In the genomic region with DNA sequence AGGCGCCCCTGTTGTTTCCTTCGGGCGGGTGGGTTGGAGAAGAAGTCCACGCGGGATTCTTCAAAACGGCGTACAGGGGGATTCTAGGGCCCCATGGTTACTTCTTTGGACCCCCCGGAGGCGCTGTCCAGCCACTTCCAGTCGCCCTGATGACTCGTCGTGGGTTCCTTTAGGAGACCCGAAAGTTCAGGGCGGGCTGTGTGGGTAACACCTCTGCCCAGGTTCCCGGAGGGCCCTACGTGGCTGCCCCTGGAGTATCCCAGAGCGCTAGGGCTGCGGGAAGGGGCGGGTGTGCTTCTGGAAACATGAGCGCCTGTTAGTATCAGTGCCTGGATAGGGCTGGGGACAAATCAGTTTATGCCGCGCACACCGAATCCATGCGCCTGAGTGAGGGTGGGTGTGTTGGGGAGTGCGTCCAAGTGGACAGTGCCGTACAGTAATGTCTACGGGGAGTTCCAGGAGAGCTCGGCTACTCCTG, we compare ENCODE assay signal across 6 cellular contexts. TPM values are rescaled to one million over a fixed set of nuclear protein-coding genes. Genes with fewer than 3 reads are reported as not detected.
DNase-seq lines count a peak whose midpoint lies in the region; TF ChIP-seq lines count a peak whose summit lies in the region.

No MANE protein-coding gene starts in this region.

- peak overlapping the region; percentile 43 for H3K4me3 ChIP-seq in retinal pigment epithelial cell (ENCODE audit: low read length)

- no peak for TF ChIP-seq CTCF in retinal pigment epithelial cell (conservative IDR thresholded peaks at IDR 0.05; ENCODE audit: low read depth, low read length)

- DNase-seq in DMS79 (lab: John Stamatoyannopoulos, UW) (peak; percentile 48), NCI-H2171 treated with DMSO at 0.1 percent for 48 hours (lab: John Stamatoyannopoulos, UW) (peak; percentile 73), dermis blood vessel endothelial cell (peak; percentile 62), retinal pigment epithelial cell (ENCODE audit: low read depth) (no peak), ureter (ENCODE audit: low spot score) (no peak), islet precursor cell (no peak)

RNA-seq across cellular contexts. Expression of a gene that starts 0.6 kb away (rescaled TPM):
- 117 and 120 TPM in 2 replicates for total RNA-seq in dermis blood vessel endothelial cell
- total RNA-seq in ureter: 14.9 TPM

RNA-seq across cellular contexts. Expression of a gene that starts 12.5 kb away (rescaled TPM):
- total RNA-seq in dermis blood vessel endothelial cell: 43.5 and 77.1 TPM in 2 replicates
- 39.5 TPM for total RNA-seq in ureter

RNA-seq across cellular contexts. Expression of a gene that starts 24.3 kb away (rescaled TPM):
- 18.4 and 25.7 TPM in 2 replicates for total RNA-seq in dermis blood vessel endothelial cell
- 68.8 TPM for total RNA-seq in ureter

RNA-seq across cellular contexts. Expression of a gene that starts 29.2 kb away (rescaled TPM):
- 0.51 and 0.60 TPM in 2 replicates for total RNA-seq in dermis blood vessel endothelial cell
- total RNA-seq in ureter: 6.7 TPM

Comparison
In these comparisons a context has a peak if more than half of its experiments do, and no peak if none do; other contexts are left out.
1. DNase-seq: peak in DMS79 (single experiment), NCI-H2171 treated with DMSO at 0.1 percent for 48 hours (single experiment) and dermis blood vessel endothelial cell (single experiment); none in retinal pigment epithelial cell (single experiment), ureter (single experiment) and islet precursor cell (single experiment).